1 cellular context compared by ENCODE assay signal in genomic region chr17:81933178-81933699, GRCh38.
TF ChIP-seq lines count a peak whose summit lies in the region.

No MANE protein-coding gene starts in this region.

TF ChIP-seq in GM12878, 131 proteins besides CTCF, POLR2A, EP300 and RAD21:
- TF ChIP-seq ETV6 (conservative IDR thresholded peaks at IDR 0.05 in 1 of 2, IDR thresholded peaks at IDR 0.05 in 1 of 2; ENCODE audit: borderline replicate concordance in 1 of 2, low read depth in 1 of 2) (no peak), KLF5 (IDR thresholded peaks at IDR 0.05; ENCODE audit: partially characterized antibody) (no peak), IRF3 (IDR thresholded peaks at IDR 0.05) (no peak), TARDBP (IDR thresholded peaks at IDR 0.05; ENCODE audit: borderline replicate concordance) (no peak), KDM1A (IDR thresholded peaks at IDR 0.05; ENCODE audit: borderline replicate concordance) (no peak), SMAD1 (IDR thresholded peaks at IDR 0.05; ENCODE audit: low read depth, partially characterized antibody) (no peak), ZBTB11 (CRISPR knock-in tag; IDR thresholded peaks at IDR 0.05) (no peak), CHD1 (IDR thresholded peaks at IDR 0.05; ENCODE audit: low read depth, low read length) (no peak), SP1 (IDR thresholded peaks at IDR 0.05; ENCODE audit: low read depth, low read length) (no peak), NFXL1 (IDR thresholded peaks at IDR 0.05; ENCODE audit: borderline replicate concordance) (no peak), RBBP5 (conservative IDR thresholded peaks at IDR 0.05) (no peak), HCFC1 (IDR thresholded peaks at IDR 0.05; ENCODE audit: low read length) (no peak), CEBPB (IDR thresholded peaks at IDR 0.05; ENCODE audit: borderline replicate concordance in 1 of 2, low read depth in 2 of 2, low read length in 2 of 2) (no peak), SUZ12 (IDR thresholded peaks at IDR 0.05; ENCODE audit: unreplicated experiment) (no peak), PAX8 (IDR thresholded peaks at IDR 0.05) (no peak)
